In genomic region chr20:31675828-31676533, GRCh38 we compare ENCODE assay signal across 1 cellular context.
TF ChIP-seq lines count a peak whose summit lies in the region.

No MANE protein-coding gene starts in this region.

TF ChIP-seq in K562, 482 proteins besides CTCF, POLR2A, EP300 and RAD21 (continued from another document and continues in another):
- peak; percentile 61; the same call in 1 of the 2 replicates for TF ChIP-seq ZBTB34 (CRISPR knock-in tag; IDR thresholded peaks at IDR 0.05)
- peak; percentile 67 to 81; a peak in 3 of 4 replicates for TF ChIP-seq HDAC1 (IDR thresholded peaks at IDR 0.05)
- TF ChIP-seq ZNF589 (CRISPR knock-in tag; IDR thresholded peaks at IDR 0.05; ENCODE audit: low read depth), result peak; percentile 97
- peak; percentile 96 for TF ChIP-seq CXXC5 (CRISPR knock-in tag; IDR thresholded peaks at IDR 0.05)
- peak; percentile 95 for TF ChIP-seq ETV1 (tag; conservative IDR thresholded peaks at IDR 0.05; ENCODE audit: low read depth)
- TF ChIP-seq, protein P1, sequence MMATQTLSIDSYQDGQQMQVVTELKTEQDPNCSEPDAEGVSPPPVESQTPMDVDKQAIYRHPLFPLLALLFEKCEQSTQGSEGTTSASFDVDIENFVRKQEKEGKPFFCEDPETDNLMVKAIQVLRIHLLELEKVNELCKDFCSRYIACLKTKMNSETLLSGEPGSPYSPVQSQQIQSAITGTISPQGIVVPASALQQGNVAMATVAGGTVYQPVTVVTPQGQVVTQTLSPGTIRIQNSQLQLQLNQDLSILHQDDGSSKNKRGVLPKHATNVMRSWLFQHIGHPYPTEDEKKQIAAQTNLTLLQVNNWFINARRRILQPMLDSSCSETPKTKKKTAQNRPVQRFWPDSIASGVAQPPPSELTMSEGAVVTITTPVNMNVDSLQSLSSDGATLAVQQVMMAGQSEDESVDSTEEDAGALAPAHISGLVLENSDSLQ (IDR thresholded peaks at IDR 0.05), result peak; percentile 77
- TF ChIP-seq MEIS2 (IDR thresholded peaks at IDR 0.05; ENCODE audit: partially characterized antibody), result peak; percentile 94
- peak; percentile 87 for TF ChIP-seq ILF3 (IDR thresholded peaks at IDR 0.05; ENCODE audit: borderline replicate concordance)
- peak; percentile 96 for TF ChIP-seq FOXK2 (conservative IDR thresholded peaks at IDR 0.05 in 1 of 2, IDR thresholded peaks at IDR 0.05 in 1 of 2; ENCODE audit: low read depth in 2 of 2)
- TF ChIP-seq, protein P2, sequence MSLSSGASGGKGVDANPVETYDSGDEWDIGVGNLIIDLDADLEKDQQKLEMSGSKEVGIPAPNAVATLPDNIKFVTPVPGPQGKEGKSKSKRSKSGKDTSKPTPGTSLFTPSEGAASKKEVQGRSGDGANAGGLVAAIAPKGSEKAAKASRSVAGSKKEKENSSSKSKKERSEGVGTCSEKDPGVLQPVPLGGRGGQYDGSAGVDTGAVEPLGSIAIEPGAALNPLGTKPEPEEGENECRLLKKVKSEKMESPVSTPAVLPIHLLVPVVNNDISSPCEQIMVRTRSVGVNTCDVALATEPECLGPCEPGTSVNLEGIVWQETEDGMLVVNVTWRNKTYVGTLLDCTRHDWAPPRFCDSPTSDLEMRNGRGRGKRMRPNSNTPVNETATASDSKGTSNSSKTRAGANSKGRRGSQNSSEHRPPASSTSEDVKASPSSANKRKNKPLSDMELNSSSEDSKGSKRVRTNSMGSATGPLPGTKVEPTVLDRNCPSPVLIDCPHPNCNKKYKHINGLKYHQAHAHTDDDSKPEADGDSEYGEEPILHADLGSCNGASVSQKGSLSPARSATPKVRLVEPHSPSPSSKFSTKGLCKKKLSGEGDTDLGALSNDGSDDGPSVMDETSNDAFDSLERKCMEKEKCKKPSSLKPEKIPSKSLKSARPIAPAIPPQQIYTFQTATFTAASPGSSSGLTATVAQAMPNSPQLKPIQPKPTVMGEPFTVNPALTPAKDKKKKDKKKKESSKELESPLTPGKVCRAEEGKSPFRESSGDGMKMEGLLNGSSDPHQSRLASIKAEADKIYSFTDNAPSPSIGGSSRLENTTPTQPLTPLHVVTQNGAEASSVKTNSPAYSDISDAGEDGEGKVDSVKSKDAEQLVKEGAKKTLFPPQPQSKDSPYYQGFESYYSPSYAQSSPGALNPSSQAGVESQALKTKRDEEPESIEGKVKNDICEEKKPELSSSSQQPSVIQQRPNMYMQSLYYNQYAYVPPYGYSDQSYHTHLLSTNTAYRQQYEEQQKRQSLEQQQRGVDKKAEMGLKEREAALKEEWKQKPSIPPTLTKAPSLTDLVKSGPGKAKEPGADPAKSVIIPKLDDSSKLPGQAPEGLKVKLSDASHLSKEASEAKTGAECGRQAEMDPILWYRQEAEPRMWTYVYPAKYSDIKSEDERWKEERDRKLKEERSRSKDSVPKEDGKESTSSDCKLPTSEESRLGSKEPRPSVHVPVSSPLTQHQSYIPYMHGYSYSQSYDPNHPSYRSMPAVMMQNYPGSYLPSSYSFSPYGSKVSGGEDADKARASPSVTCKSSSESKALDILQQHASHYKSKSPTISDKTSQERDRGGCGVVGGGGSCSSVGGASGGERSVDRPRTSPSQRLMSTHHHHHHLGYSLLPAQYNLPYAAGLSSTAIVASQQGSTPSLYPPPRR (CRISPR knock-in tag; IDR thresholded peaks at IDR 0.05; ENCODE audit: borderline replicate concordance), result 0 out of 2 replicates have a peak, but pooled peaks have one; percentile 78
- peak; percentile 49 for TF ChIP-seq TCF15 (CRISPR knock-in tag; IDR thresholded peaks at IDR 0.05)
- TF ChIP-seq ELF4 (CRISPR knock-in tag; IDR thresholded peaks at IDR 0.05), result peak; percentile 76
- TF ChIP-seq KLF16 (IDR thresholded peaks at IDR 0.05), result peak; percentile 98
- peak; percentile 96 for TF ChIP-seq RUNX1 (IDR thresholded peaks at IDR 0.05; ENCODE audit: low read depth)
- TF ChIP-seq ZNF639 (CRISPR knock-in tag; conservative IDR thresholded peaks at IDR 0.05 in 1 of 2, IDR thresholded peaks at IDR 0.05 in 1 of 2), result peak in 1 of 2 experiments; percentile 88; a peak in 2 of 4 replicates
- TF ChIP-seq ZNF23 (CRISPR knock-in tag; IDR thresholded peaks at IDR 0.05), result peak; percentile 43; the same call in 1 of the 2 replicates
- peak; percentile 38; the same call in 1 of the 2 replicates for TF ChIP-seq ATF7 (IDR thresholded peaks at IDR 0.05)
- TF ChIP-seq, protein P3, sequence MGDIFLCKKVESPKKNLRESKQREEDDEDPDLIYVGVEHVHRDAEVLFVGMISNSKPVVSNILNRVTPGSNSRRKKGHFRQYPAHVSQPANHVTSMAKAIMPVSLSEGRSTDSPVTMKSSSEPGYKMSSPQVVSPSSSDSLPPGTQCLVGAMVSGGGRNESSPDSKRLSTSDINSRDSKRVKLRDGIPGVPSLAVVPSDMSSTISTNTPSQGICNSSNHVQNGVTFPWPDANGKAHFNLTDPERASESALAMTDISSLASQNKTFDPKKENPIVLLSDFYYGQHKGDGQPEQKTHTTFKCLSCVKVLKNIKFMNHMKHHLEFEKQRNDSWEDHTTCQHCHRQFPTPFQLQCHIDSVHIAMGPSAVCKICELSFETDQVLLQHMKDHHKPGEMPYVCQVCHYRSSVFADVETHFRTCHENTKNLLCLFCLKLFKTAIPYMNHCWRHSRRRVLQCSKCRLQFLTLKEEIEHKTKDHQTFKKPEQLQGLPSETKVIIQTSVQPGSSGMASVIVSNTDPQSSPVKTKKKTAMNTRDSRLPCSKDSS (IDR thresholded peaks at IDR 0.05; ENCODE audit: low read depth, partially characterized antibody), result no peak
- TF ChIP-seq, protein P4, sequence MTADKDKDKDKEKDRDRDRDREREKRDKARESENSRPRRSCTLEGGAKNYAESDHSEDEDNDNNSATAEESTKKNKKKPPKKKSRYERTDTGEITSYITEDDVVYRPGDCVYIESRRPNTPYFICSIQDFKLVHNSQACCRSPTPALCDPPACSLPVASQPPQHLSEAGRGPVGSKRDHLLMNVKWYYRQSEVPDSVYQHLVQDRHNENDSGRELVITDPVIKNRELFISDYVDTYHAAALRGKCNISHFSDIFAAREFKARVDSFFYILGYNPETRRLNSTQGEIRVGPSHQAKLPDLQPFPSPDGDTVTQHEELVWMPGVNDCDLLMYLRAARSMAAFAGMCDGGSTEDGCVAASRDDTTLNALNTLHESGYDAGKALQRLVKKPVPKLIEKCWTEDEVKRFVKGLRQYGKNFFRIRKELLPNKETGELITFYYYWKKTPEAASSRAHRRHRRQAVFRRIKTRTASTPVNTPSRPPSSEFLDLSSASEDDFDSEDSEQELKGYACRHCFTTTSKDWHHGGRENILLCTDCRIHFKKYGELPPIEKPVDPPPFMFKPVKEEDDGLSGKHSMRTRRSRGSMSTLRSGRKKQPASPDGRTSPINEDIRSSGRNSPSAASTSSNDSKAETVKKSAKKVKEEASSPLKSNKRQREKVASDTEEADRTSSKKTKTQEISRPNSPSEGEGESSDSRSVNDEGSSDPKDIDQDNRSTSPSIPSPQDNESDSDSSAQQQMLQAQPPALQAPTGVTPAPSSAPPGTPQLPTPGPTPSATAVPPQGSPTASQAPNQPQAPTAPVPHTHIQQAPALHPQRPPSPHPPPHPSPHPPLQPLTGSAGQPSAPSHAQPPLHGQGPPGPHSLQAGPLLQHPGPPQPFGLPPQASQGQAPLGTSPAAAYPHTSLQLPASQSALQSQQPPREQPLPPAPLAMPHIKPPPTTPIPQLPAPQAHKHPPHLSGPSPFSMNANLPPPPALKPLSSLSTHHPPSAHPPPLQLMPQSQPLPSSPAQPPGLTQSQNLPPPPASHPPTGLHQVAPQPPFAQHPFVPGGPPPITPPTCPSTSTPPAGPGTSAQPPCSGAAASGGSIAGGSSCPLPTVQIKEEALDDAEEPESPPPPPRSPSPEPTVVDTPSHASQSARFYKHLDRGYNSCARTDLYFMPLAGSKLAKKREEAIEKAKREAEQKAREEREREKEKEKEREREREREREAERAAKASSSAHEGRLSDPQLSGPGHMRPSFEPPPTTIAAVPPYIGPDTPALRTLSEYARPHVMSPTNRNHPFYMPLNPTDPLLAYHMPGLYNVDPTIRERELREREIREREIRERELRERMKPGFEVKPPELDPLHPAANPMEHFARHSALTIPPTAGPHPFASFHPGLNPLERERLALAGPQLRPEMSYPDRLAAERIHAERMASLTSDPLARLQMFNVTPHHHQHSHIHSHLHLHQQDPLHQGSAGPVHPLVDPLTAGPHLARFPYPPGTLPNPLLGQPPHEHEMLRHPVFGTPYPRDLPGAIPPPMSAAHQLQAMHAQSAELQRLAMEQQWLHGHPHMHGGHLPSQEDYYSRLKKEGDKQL (CRISPR knock-in tag; IDR thresholded peaks at IDR 0.05; ENCODE audit: borderline replicate concordance), result no peak
- TF ChIP-seq, protein P5, sequence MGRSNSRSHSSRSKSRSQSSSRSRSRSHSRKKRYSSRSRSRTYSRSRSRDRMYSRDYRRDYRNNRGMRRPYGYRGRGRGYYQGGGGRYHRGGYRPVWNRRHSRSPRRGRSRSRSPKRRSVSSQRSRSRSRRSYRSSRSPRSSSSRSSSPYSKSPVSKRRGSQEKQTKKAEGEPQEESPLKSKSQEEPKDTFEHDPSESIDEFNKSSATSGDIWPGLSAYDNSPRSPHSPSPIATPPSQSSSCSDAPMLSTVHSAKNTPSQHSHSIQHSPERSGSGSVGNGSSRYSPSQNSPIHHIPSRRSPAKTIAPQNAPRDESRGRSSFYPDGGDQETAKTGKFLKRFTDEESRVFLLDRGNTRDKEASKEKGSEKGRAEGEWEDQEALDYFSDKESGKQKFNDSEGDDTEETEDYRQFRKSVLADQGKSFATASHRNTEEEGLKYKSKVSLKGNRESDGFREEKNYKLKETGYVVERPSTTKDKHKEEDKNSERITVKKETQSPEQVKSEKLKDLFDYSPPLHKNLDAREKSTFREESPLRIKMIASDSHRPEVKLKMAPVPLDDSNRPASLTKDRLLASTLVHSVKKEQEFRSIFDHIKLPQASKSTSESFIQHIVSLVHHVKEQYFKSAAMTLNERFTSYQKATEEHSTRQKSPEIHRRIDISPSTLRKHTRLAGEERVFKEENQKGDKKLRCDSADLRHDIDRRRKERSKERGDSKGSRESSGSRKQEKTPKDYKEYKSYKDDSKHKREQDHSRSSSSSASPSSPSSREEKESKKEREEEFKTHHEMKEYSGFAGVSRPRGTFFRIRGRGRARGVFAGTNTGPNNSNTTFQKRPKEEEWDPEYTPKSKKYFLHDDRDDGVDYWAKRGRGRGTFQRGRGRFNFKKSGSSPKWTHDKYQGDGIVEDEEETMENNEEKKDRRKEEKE (IDR thresholded peaks at IDR 0.05; ENCODE audit: borderline replicate concordance in 1 of 2, control insufficient read depth in 1 of 2, low read depth in 2 of 2, low read length in 1 of 2), result 0 out of 4 replicates have a peak, but pooled peaks of 1 of the 2 experiments have one; percentile 65
- peak; percentile 74; the same call in 1 of the 2 replicates for TF ChIP-seq GTF2E2 (tag; IDR thresholded peaks at IDR 0.05)
- TF ChIP-seq, protein P6, sequence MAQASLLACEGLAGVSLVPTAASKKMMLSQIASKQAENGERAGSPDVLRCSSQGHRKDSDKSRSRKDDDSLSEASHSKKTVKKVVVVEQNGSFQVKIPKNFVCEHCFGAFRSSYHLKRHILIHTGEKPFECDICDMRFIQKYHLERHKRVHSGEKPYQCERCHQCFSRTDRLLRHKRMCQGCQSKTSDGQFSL (CRISPR knock-in tag; IDR thresholded peaks at IDR 0.05), result 0 out of 2 replicates have a peak, but pooled peaks have one; percentile 2
- TF ChIP-seq, protein P6 (tag; IDR thresholded peaks at IDR 0.05), result peak in 1 of 2 experiments; percentile 59; a peak in 1 of 4 replicates
- TF ChIP-seq TFAP4 (CRISPR knock-in tag; IDR thresholded peaks at IDR 0.05; ENCODE audit: borderline replicate concordance), result peak; percentile 95
- peak; percentile 86 for TF ChIP-seq ZKSCAN8 (CRISPR knock-in tag; IDR thresholded peaks at IDR 0.05)
- no peak for TF ChIP-seq TFAM (CRISPR knock-in tag; conservative IDR thresholded peaks at IDR 0.05)
- TF ChIP-seq FOXP1 (CRISPR knock-in tag; IDR thresholded peaks at IDR 0.05), result peak; percentile 88
- no peak; the same call in 1 of the 2 replicates for TF ChIP-seq KAT7 (CRISPR knock-in tag; IDR thresholded peaks at IDR 0.05; ENCODE audit: borderline replicate concordance)
- TF ChIP-seq TARDBP (IDR thresholded peaks at IDR 0.05), result peak; percentile 80; the same call in 1 of the 2 replicates
- peak in 1 of 2 experiments; percentile 77; a peak in 2 of 4 replicates for TF ChIP-seq FOXA3 (CRISPR knock-in tag; conservative IDR thresholded peaks at IDR 0.05 in 1 of 2, IDR thresholded peaks at IDR 0.05 in 1 of 2)
- peak; percentile 59 for TF ChIP-seq ZBTB9 (CRISPR knock-in tag; IDR thresholded peaks at IDR 0.05)
